In the genomic region with DNA sequence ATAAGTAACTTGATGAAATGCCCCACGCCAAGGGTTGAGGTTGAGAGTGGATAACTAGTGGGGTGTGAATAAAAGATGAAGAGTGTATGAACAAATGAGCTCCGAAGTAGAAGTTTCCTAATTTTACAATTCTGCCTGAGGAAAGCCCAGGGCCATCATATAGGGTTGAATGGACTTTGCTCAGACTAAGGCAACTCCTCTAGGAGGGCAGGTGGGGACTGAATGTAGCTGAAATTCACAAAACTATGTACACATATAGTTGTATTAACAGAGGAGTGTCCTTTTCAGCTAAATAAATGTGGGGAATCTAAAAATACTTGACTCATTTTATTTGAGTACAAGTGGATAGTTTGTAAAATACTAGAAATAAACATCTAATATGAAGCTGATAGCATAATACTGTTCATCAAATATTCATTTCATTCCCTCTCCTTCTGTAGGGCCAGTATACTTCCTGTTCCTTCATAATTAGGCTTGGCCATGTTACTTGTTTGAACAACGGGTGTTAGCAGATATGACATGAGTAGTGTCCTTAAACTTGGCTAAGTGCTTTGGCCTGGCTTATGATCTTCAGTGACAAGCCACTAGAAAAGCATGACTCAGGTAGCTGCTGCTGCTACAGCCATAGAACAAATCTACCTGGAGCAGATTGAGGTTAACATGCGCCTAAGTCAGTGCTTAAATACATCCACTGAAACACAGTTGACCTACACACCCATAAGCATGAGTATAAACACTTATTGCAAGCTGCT, we compare ENCODE assay signal across 2 cellular contexts.
TF ChIP-seq lines count a peak whose summit lies in the region.

No MANE protein-coding gene starts in this region.

TF ChIP-seq in WTC11, 78 proteins besides CTCF, POLR2A, EP300 and RAD21:
- TF ChIP-seq JUN (CRISPR knock-in tag; IDR thresholded peaks at IDR 0.05) (no peak), SMAD4 (CRISPR knock-in tag; IDR thresholded peaks at IDR 0.05) (no peak), SMAD3 (CRISPR knock-in tag; IDR thresholded peaks at IDR 0.05; ENCODE audit: borderline replicate concordance) (no peak), TEAD1 (CRISPR knock-in tag; IDR thresholded peaks at IDR 0.05) (no peak), RORB (CRISPR knock-in tag; IDR thresholded peaks at IDR 0.05) (no peak)
- TF ChIP-seq, protein P1, sequence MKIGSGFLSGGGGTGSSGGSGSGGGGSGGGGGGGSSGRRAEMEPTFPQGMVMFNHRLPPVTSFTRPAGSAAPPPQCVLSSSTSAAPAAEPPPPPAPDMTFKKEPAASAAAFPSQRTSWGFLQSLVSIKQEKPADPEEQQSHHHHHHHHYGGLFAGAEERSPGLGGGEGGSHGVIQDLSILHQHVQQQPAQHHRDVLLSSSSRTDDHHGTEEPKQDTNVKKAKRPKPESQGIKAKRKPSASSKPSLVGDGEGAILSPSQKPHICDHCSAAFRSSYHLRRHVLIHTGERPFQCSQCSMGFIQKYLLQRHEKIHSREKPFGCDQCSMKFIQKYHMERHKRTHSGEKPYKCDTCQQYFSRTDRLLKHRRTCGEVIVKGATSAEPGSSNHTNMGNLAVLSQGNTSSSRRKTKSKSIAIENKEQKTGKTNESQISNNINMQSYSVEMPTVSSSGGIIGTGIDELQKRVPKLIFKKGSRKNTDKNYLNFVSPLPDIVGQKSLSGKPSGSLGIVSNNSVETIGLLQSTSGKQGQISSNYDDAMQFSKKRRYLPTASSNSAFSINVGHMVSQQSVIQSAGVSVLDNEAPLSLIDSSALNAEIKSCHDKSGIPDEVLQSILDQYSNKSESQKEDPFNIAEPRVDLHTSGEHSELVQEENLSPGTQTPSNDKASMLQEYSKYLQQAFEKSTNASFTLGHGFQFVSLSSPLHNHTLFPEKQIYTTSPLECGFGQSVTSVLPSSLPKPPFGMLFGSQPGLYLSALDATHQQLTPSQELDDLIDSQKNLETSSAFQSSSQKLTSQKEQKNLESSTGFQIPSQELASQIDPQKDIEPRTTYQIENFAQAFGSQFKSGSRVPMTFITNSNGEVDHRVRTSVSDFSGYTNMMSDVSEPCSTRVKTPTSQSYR (CRISPR knock-in tag; IDR thresholded peaks at IDR 0.05), result no peak

TF ChIP-seq in HepG2, 621 proteins besides CTCF, POLR2A, EP300 and RAD21:
- no peak for TF ChIP-seq FIP1L1 (IDR thresholded peaks at IDR 0.05; ENCODE audit: borderline replicate concordance, insufficient read depth, low read depth, low read length)
- 0 out of 2 replicates have a peak, but pooled peaks have one; percentile 26 for TF ChIP-seq HNF4A (CRISPR knock-in tag; IDR thresholded peaks at IDR 0.05)
- no peak for TF ChIP-seq IKZF4 (CRISPR knock-in tag; IDR thresholded peaks at IDR 0.05; ENCODE audit: borderline replicate concordance, low read depth, not compliant biosample characterization)
- peak; percentile 16; the same call in 1 of the 2 replicates for TF ChIP-seq HNF4G (IDR thresholded peaks at IDR 0.05; ENCODE audit: borderline replicate concordance, low read depth, low read length)
- no peak for TF ChIP-seq HNF4G (CRISPR knock-in tag; IDR thresholded peaks at IDR 0.05; ENCODE audit: borderline replicate concordance, low read depth)
